ENCODE assay signal across 10 cellular contexts in the genomic region with DNA sequence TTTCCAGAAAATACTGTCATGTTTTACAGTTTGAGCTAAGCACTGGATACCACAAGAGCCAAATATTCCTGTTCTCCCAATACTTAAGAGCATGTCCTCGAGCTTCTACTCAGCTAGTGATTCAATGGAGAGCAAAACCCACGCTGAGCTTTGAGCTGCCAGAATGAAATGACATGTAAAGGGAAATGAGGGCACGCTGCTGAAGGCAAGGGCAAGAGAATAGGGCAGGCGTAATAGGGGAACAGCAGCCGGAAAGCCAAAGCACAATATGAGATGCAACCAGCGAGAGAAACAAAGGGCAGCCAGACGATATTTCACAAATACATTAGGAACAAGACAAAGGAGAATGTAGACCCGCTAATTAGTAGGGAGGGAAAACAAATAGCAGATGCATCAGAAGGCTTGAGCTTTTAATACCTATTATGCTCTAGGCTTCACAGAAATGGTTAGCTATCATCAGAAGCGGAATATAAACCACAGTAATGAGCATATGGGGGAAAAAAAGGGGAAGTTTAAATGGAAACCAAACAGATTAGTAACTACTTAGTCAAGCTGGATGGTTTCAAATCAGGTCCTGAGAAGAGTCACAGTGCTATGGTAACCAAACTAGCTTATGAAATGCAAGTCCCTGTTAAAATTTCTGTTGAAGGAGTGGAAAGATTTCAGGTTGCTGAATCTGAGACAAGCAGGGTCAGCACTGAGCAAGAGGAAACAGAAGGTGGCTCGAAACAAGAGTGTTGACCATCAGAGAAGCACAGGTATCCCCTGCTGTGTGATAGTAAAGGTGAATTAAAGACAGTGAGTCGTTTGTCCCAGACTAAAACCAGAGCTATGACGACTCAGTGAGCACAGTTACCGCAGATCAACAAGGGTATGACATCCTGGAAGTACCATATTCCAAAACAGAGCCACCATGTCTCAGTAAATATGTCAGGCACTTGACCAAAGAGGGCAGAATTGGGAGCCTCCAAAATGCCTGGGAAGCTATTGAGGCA.
A peak's percentile ranks its signal among the peaks of the same experiment; 100 is the strongest.
DNase-seq lines count a peak whose midpoint lies in the region; ATAC-seq lines count a peak whose summit lies in the region.
"Had no signal": no experiment of that assay in that cellular context is flagged by ENCODE, and none has a peak within 500 bp of the region (broad histone marks: within the 10 kb centered on the region; RNA-seq: fewer than 3 reads in every experiment).

No MANE protein-coding gene starts in this region.

- DNase-seq in astrocyte of the hippocampus (ENCODE audit: low read depth, low spot score) (peak; percentile 5), Right ventricle myocardium superior (no peak), SHP77 treated with DMSO at 0.1 percent for 48 hours (lab: John Stamatoyannopoulos, UW) (no peak), NCI-H446 (lab: John Stamatoyannopoulos, UW) (no peak)
- DNase-seq in activated T-helper 1 cell treated with anti-CD3 and anti-CD28 coated beads, Interleukin-12 subunit alpha, Interleukin-12 subunit beta, Interleukin-2, Interleukin-4 antibody, amounts not matched to agents 30 ng/mL and 10 ng/mL and 1 ng/mL, durations not matched to agents 14 hours and 24 hours and 36 hours (ENCODE audit: low spot score) = no peak
- DNase-seq: activated CD4-positive, alpha-beta T cell treated with anti-CD3 and anti-CD28 coated beads, Interleukin-2, amount 50 U/mL, for 4 hours; effector memory CD8-positive, alpha-beta T cell had no signal

- intact Hi-C loops in activated T-helper 1 cell treated with anti-CD3 and anti-CD28 coated beads, Interleukin-12 subunit alpha, Interleukin-12 subunit beta, Interleukin-2, Interleukin-4 antibody, amounts not matched to agents 30 ng/mL and 10 ng/mL and 1 ng/mL, durations not matched to agents 14 hours and 24 hours and 36 hours (cut with micrococcal nuclease) = no loop called here
- intact Hi-C loops in Right ventricle myocardium superior (cut with DNase I) = no loop called here

- peaks cover 7% of the 10 kb centered on the region for H3K27me3 Mint-ChIP-seq in activated T-helper 1 cell treated with anti-CD3 and anti-CD28 coated beads, Interleukin-12 subunit alpha, Interleukin-12 subunit beta, Interleukin-2, Interleukin-4 antibody, amounts not matched to agents 30 ng/mL and 10 ng/mL and 1 ng/mL, durations not matched to agents 14 hours and 24 hours and 36 hours (ENCODE audit: insufficient read depth)

- no peaks in the 10 kb centered on the region for H3K4me1 Mint-ChIP-seq in activated T-helper 1 cell treated with anti-CD3 and anti-CD28 coated beads, Interleukin-12 subunit alpha, Interleukin-12 subunit beta, Interleukin-2, Interleukin-4 antibody, amounts not matched to agents 30 ng/mL and 10 ng/mL and 1 ng/mL, durations not matched to agents 14 hours and 24 hours and 36 hours (ENCODE audit: low read depth)

- peak; percentile 90 for ATAC-seq in GM18520 (IDR thresholded peaks at IDR 0.05; ENCODE audit: unreplicated experiment)
- peak; percentile 88 for ATAC-seq in GM21528 (IDR thresholded peaks at IDR 0.05; ENCODE audit: low FRiP score, unreplicated experiment)
- ATAC-seq in HG03457 (IDR thresholded peaks at IDR 0.05; ENCODE audit: unreplicated experiment) = peak; percentile 54
- no peak for ATAC-seq in Right ventricle myocardium superior (ENCODE audit: poor library complexity)
- ATAC-seq: effector memory CD8-positive, alpha-beta T cell had no signal

- no peak overlapping the region for H3K4me3 Mint-ChIP-seq in activated T-helper 1 cell treated with anti-CD3 and anti-CD28 coated beads, Interleukin-12 subunit alpha, Interleukin-12 subunit beta, Interleukin-2, Interleukin-4 antibody, amounts not matched to agents 30 ng/mL and 10 ng/mL and 1 ng/mL, durations not matched to agents 14 hours and 24 hours and 36 hours
- H3K4me3 Mint-ChIP-seq: effector memory CD8-positive, alpha-beta T cell had no signal

- H3K9me3 Mint-ChIP-seq in activated T-helper 1 cell treated with anti-CD3 and anti-CD28 coated beads, Interleukin-12 subunit alpha, Interleukin-12 subunit beta, Interleukin-2, Interleukin-4 antibody, amounts not matched to agents 30 ng/mL and 10 ng/mL and 1 ng/mL, durations not matched to agents 14 hours and 24 hours and 36 hours = no peaks in the 10 kb centered on the region

- H3K27ac Mint-ChIP-seq in activated T-helper 1 cell treated with anti-CD3 and anti-CD28 coated beads, Interleukin-12 subunit alpha, Interleukin-12 subunit beta, Interleukin-2, Interleukin-4 antibody, amounts not matched to agents 30 ng/mL and 10 ng/mL and 1 ng/mL, durations not matched to agents 14 hours and 24 hours and 36 hours = no peak overlapping the region
- H3K27ac Mint-ChIP-seq: effector memory CD8-positive, alpha-beta T cell had no signal

- H3K36me3 Mint-ChIP-seq in activated T-helper 1 cell treated with anti-CD3 and anti-CD28 coated beads, Interleukin-12 subunit alpha, Interleukin-12 subunit beta, Interleukin-2, Interleukin-4 antibody, amounts not matched to agents 30 ng/mL and 10 ng/mL and 1 ng/mL, durations not matched to agents 14 hours and 24 hours and 36 hours (ENCODE audit: low read depth) = no peaks in the 10 kb centered on the region
